18 cellular contexts compared by ENCODE assay signal in genomic region chr11:128196235-128196634, GRCh38.
A peak's percentile ranks its signal among the peaks of the same experiment; 100 is the strongest.
DNase-seq lines count a peak whose midpoint lies in the region; ATAC-seq and TF ChIP-seq lines count a peak whose summit lies in the region.
"Had no signal": no experiment of that assay in that cellular context is flagged by ENCODE, and none has a peak within 500 bp of the region (broad histone marks: within the 10 kb centered on the region; RNA-seq: fewer than 3 reads in every experiment).

No MANE protein-coding gene starts in this region.

- TF ChIP-seq EP300 in SK-N-SH (IDR thresholded peaks at IDR 0.05; ENCODE audit: borderline replicate concordance in 1 of 2, low read depth in 1 of 2, low read length in 1 of 2), result peak in 1 of 2 experiments; percentile 67; a peak in 1 of 4 replicates

- CTCF ChIA-PET in activated naive CD4-positive, alpha-beta T cell treated with anti-CD3 and anti-CD28 coated beads, Interleukin-2, amount 10 ng/mL, durations not matched to agents 7 days and 5 days (lab: Charles Lee), result interaction anchor here (0.6 to 3.7 kb wide), 4 partner anchors 24 to 443 kb away, joined by 3 to 34 read pairs (median 4); no protein-coding TSS in a partner anchor
- CTCF ChIA-PET in SK-N-SH (lab: Yijun Ruan, JAX) (interaction anchor here (1.4 kb wide), 1 partner anchor 635 kb away, joined by 3 read pairs; no protein-coding TSS in a partner anchor), PC-3 (lab: Charles Lee) (no interaction called here)

- H3K27me3 Mint-ChIP-seq in activated naive CD4-positive, alpha-beta T cell treated with anti-CD3 and anti-CD28 coated beads, Interleukin-2, amount 50 U/mL, for 24 hours, result no peaks in the 10 kb centered on the region
- no peaks in the 10 kb centered on the region for H3K27me3 Mint-ChIP-seq in activated naive CD4-positive, alpha-beta T cell treated with anti-CD3 and anti-CD28 coated beads, Interleukin-2, amount 10 ng/mL, durations not matched to agents 7 days and 5 days
- H3K27me3 Mint-ChIP-seq: B cell had no signal

- peak overlapping the region; percentile 41 for H3K4me3 Mint-ChIP-seq in activated naive CD4-positive, alpha-beta T cell treated with anti-CD3 and anti-CD28 coated beads, Interleukin-2, amount 50 U/mL, for 24 hours
- no peak overlapping the region for H3K4me3 Mint-ChIP-seq in activated naive CD4-positive, alpha-beta T cell treated with anti-CD3 and anti-CD28 coated beads, Interleukin-2, amount 10 ng/mL, durations not matched to agents 7 days and 5 days
- H3K4me3 Mint-ChIP-seq: B cell; CD8-positive, alpha-beta T cell had no signal

- BruUV-seq in PC-3 (replicated peaks; lab: Mats Ljungman, UMichigan), result no TSS peak

- intact Hi-C loops in PC-3 (cut with micrococcal nuclease), result no loop called here

- H3K9me3 ChIP-seq in SK-N-SH (no peaks in the 10 kb centered on the region), PC-3 (ENCODE audit: low read length) (no peaks in the 10 kb centered on the region)

- no peaks in the 10 kb centered on the region for H3K36me3 ChIP-seq in SK-N-SH (replicated peaks in 1 of 2; ENCODE audit: control insufficient read depth in 1 of 2, insufficient read depth in 2 of 2, low read length in 1 of 2)
- H3K36me3 ChIP-seq in PC-3 (ENCODE audit: low read depth, low read length), result no peaks in the 10 kb centered on the region

- H4K20me1 ChIP-seq in SK-N-SH (ENCODE audit: insufficient read depth) (no peaks in the 10 kb centered on the region), PC-3 (ENCODE audit: low read length) (no peaks in the 10 kb centered on the region)

- peaks cover 0 to 6% of the 10 kb centered on the region in 2 experiments; a peak in 2 of 4 replicates for H3K4me1 ChIP-seq in SK-N-SH (ENCODE audit: control insufficient read depth in 1 of 2, insufficient read depth in 2 of 2, low read depth in 1 of 2, low read length in 1 of 2)
- H3K4me1 ChIP-seq in PC-3 (ENCODE audit: insufficient read depth, low read length), result no peaks in the 10 kb centered on the region

- H3K79me2 ChIP-seq in SK-N-SH (ENCODE audit: insufficient read depth) (no peaks in the 10 kb centered on the region), PC-3 (ENCODE audit: low read length) (no peaks in the 10 kb centered on the region)

- no peaks in the 10 kb centered on the region for H3K9me2 ChIP-seq in SK-N-SH
- H3K9me2 ChIP-seq in PC-3 (replicated peaks; ENCODE audit: low read length), result no peaks in the 10 kb centered on the region

- peaks cover 54% of the 10 kb centered on the region for H3K4me1 Mint-ChIP-seq in activated naive CD4-positive, alpha-beta T cell treated with anti-CD3 and anti-CD28 coated beads, Interleukin-2, amount 50 U/mL, for 24 hours
- H3K4me1 Mint-ChIP-seq in activated naive CD4-positive, alpha-beta T cell treated with anti-CD3 and anti-CD28 coated beads, Interleukin-2, amount 10 ng/mL, durations not matched to agents 7 days and 5 days, result peaks cover 36% of the 10 kb centered on the region

- no peak overlapping the region for H3K4me2 ChIP-seq in SK-N-SH
- no peak overlapping the region for H3K4me2 ChIP-seq in PC-3 (ENCODE audit: low read length)

- no peak overlapping the region for H3K9ac ChIP-seq in SK-N-SH
- no peak overlapping the region for H3K9ac ChIP-seq in PC-3 (ENCODE audit: low read length)

- H2AFZ ChIP-seq in SK-N-SH (ENCODE audit: low read depth) (no peak overlapping the region), PC-3 (ENCODE audit: low read length) (no peak overlapping the region)

- H3F3A ChIP-seq in SK-N-SH (replicated peaks; ENCODE audit: insufficient read depth) (no peaks in the 10 kb centered on the region), PC-3 (ENCODE audit: low read length, unreplicated experiment) (no peaks in the 10 kb centered on the region)

- no peak overlapping the region for H3K4me3 ChIP-seq in SK-N-SH (ENCODE audit: low read depth in 2 of 2, low read length in 1 of 2)
- no peak overlapping the region for H3K4me3 ChIP-seq in PC-3 (ENCODE audit: low read length)

- no peak overlapping the region for H3K27ac Mint-ChIP-seq in activated naive CD4-positive, alpha-beta T cell treated with anti-CD3 and anti-CD28 coated beads, Interleukin-2, amount 50 U/mL, for 24 hours
- H3K27ac Mint-ChIP-seq in activated naive CD4-positive, alpha-beta T cell treated with anti-CD3 and anti-CD28 coated beads, Interleukin-2, amount 10 ng/mL, durations not matched to agents 7 days and 5 days, result no peak overlapping the region
- H3K27ac Mint-ChIP-seq: B cell; CD8-positive, alpha-beta T cell had no signal

- H3K27me3 ChIP-seq in SK-N-SH (ENCODE audit: insufficient read depth) (no peaks in the 10 kb centered on the region), PC-3 (ENCODE audit: low read length) (no peaks in the 10 kb centered on the region)

- H3K27ac ChIP-seq in SK-N-SH (ENCODE audit: low read depth in 2 of 2, low read length in 1 of 2) (peak overlapping the region in 1 of 2 experiments; percentile 71; a peak in 2 of 4 replicates), PC-3 (ENCODE audit: low read length) (no peak overlapping the region)
- H3K27ac ChIP-seq: HL-60 had no signal

- no peaks in the 10 kb centered on the region for H3K9me3 Mint-ChIP-seq in activated naive CD4-positive, alpha-beta T cell treated with anti-CD3 and anti-CD28 coated beads, Interleukin-2, amount 50 U/mL, for 24 hours
- no peaks in the 10 kb centered on the region for H3K9me3 Mint-ChIP-seq in activated naive CD4-positive, alpha-beta T cell treated with anti-CD3 and anti-CD28 coated beads, Interleukin-2, amount 10 ng/mL, durations not matched to agents 7 days and 5 days
- H3K9me3 Mint-ChIP-seq: CD8-positive, alpha-beta T cell had no signal

- POLR2A ChIA-PET in SK-N-SH (lab: Yijun Ruan, JAX), result interaction anchor here (0.6 kb wide), 1 partner anchor 83 kb away, joined by 4 read pairs; no protein-coding TSS in a partner anchor
- POLR2A ChIA-PET in PC-3 (lab: Charles Lee; ENCODE audit: unreplicated experiment), result interaction anchor here (0.6 kb wide), 1 partner anchor 65 kb away, joined by 6 read pairs; no protein-coding TSS in a partner anchor

- no peaks in the 10 kb centered on the region for H3K36me3 Mint-ChIP-seq in activated naive CD4-positive, alpha-beta T cell treated with anti-CD3 and anti-CD28 coated beads, Interleukin-2, amount 50 U/mL, for 24 hours
- no peaks in the 10 kb centered on the region for H3K36me3 Mint-ChIP-seq in activated naive CD4-positive, alpha-beta T cell treated with anti-CD3 and anti-CD28 coated beads, Interleukin-2, amount 10 ng/mL, durations not matched to agents 7 days and 5 days
- H3K36me3 Mint-ChIP-seq: CD8-positive, alpha-beta T cell had no signal

- ATAC-seq in HG03280 (IDR thresholded peaks at IDR 0.05; ENCODE audit: unreplicated experiment), result no peak
- ATAC-seq in PC-3, result no peak
- ATAC-seq: CD8-positive, alpha-beta T cell had no signal

- DNase-seq in activated naive CD4-positive, alpha-beta T cell treated with anti-CD3 and anti-CD28 coated beads, Interleukin-2, amount 10 ng/mL, durations not matched to agents 7 days and 5 days, result no peak
- DNase-seq in SK-N-SH (peak; percentile 25), fibroblast of gingiva (ENCODE audit: low read depth) (peak; percentile 89), PC-3 (no peak), CD1c-positive myeloid dendritic cell (ENCODE audit: extremely low spot score) (no peak)
- DNase-seq in stimulated activated naive CD4-positive, alpha-beta T cell treated with Interleukin-2 at 50 U/mL for 16 hours (lab: John Stamatoyannopoulos, UW), result no peak
- DNase-seq: CD8-positive, alpha-beta T cell; DMS79 treated with DMSO at 0.1 percent for 48 hours; GDM1; GOT3; NCI-H1092 treated with DMSO at 0.1 percent for 48 hours; NCI-H1694; NCI-H2171; NCI-H510A had no signal

- TF ChIP-seq RAD21 in SK-N-SH (IDR thresholded peaks at IDR 0.05; ENCODE audit: low read length), result no peak

- TF ChIP-seq CTCF in SK-N-SH (IDR thresholded peaks at IDR 0.05) (no peak), PC-3 (conservative IDR thresholded peaks at IDR 0.05; ENCODE audit: low read depth, low read length) (no peak)

TF ChIP-seq in SK-N-SH, 30 proteins besides CTCF, POLR2A, EP300 and RAD21:
- no peak for TF ChIP-seq TEAD4 (IDR thresholded peaks at IDR 0.05; ENCODE audit: borderline replicate concordance, insufficient read depth)

Comparison
In these comparisons a context has a peak if more than half of its experiments do, and no peak if none do; other contexts are left out.
1. DNase-seq: peak in SK-N-SH (single experiment) and fibroblast of gingiva (single experiment); none in activated naive CD4-positive, alpha-beta T cell treated with anti-CD3 and anti-CD28 coated beads, Interleukin-2, amount 10 ng/mL, durations not matched to agents 7 days and 5 days (single experiment), stimulated activated naive CD4-positive, alpha-beta T cell treated with Interleukin-2 at 50 U/mL for 16 hours (single experiment), PC-3 (single experiment) and CD1c-positive myeloid dendritic cell (single experiment).